ENCODE assay signal across 11 cellular contexts in genomic region chr18:9594782-9595181, GRCh38. TPM values are rescaled to one million over a fixed set of nuclear protein-coding genes. Genes with fewer than 3 reads are reported as not detected.
DNase-seq lines count a peak whose midpoint lies in the region; ATAC-seq and TF ChIP-seq lines count a peak whose summit lies in the region.
"Had no signal": no experiment of that assay in that cellular context is flagged by ENCODE, and none has a peak within 500 bp of the region (broad histone marks: within the 10 kb centered on the region; RNA-seq: fewer than 3 reads in every experiment).

No MANE protein-coding gene starts in this region.

- H3K27ac ChIP-seq in ascending aorta, result no peak overlapping the region

- H3K4me3 ChIP-seq in ascending aorta, result peak overlapping the region; percentile 4 to 7

- no peak for TF ChIP-seq CTCF in ascending aorta (IDR thresholded peaks at IDR 0.05)
- no peak for TF ChIP-seq CTCF in natural killer cell (IDR thresholded peaks at IDR 0.05)

- H3K9me3 ChIP-seq in ascending aorta, result peaks cover 0 to 6% of the 10 kb centered on the region in 2 donors

- H3K9me3 Mint-ChIP-seq in natural killer cell, result peaks cover 3 to 4% of the 10 kb centered on the region in 2 donors

- peaks cover 27 to 48% of the 10 kb centered on the region in 2 donors for H3K4me1 Mint-ChIP-seq in natural killer cell

- no peaks in the 10 kb centered on the region for H3K27me3 Mint-ChIP-seq in natural killer cell (ENCODE audit: low read depth in 2 of 2)
- H3K27me3 Mint-ChIP-seq: activated B cell treated with CpG ODN at 0.5 μM for 24 hours, memory B cell had no signal

- peak overlapping the region; percentile 21 for H3K4me3 Mint-ChIP-seq in natural killer cell
- H3K4me3 Mint-ChIP-seq: activated B cell treated with CpG ODN at 0.5 μM for 24 hours, memory B cell had no signal

- H3K27ac Mint-ChIP-seq in natural killer cell, result peak overlapping the region; percentile 65 to 74
- H3K27ac Mint-ChIP-seq: activated B cell treated with CpG ODN at 0.5 μM for 24 hours, memory B cell had no signal

- H3K4me1 ChIP-seq in ascending aorta, result peaks cover 0 to 14% of the 10 kb centered on the region in 2 donors

- intact Hi-C loops in ascending aorta (cut with DNase I) (no loop called here), natural killer cell (cut with micrococcal nuclease) (no loop called here)

- DNase-seq in ascending aorta (ENCODE audit: low spot score in 2 of 2) (no peak), natural killer cell (no peak), NCI-H128 (lab: John Stamatoyannopoulos, UW; ENCODE audit: unreplicated experiment) (no peak), cerebellar cortex (ENCODE audit: low spot score) (no peak), SIG-M5 treated with dmso at 0.1 percent for 504 hours (lab: John Stamatoyannopoulos, UW; ENCODE audit: unreplicated experiment) (no peak), DMS79 treated with DMSO at 0.1 percent for 48 hours (lab: John Stamatoyannopoulos, UW) (no peak)
- DNase-seq: activated B cell treated with CpG ODN at 0.5 μM for 24 hours, caudate nucleus had no signal

- peak; percentile 76 for ATAC-seq in GM18517 (IDR thresholded peaks at IDR 0.05; ENCODE audit: unreplicated experiment)
- ATAC-seq in HG02610 (IDR thresholded peaks at IDR 0.05; ENCODE audit: unreplicated experiment), result peak; percentile 81
- peak in 2 of 3 donors; percentile 34 to 35 for ATAC-seq in natural killer cell

- no peaks in the 10 kb centered on the region for H3K27me3 ChIP-seq in ascending aorta

- peaks cover 7 to 19% of the 10 kb centered on the region in 2 donors for H3K36me3 ChIP-seq in ascending aorta

- peaks cover 7% of the 10 kb centered on the region for H3K36me3 Mint-ChIP-seq in natural killer cell

RNA-seq across cellular contexts. Expression of gene PPP4R1, which starts 19.6 kb away (rescaled TPM):
- total RNA-seq in ascending aorta, result 34.4 TPM
- 100 to 1,000 TPM in 1 of 3 donors, 10 to 100 TPM in 2; 60.5 to 108 (median 72.6) TPM for total RNA-seq in natural killer cell
